ENCODE assay signal across 2 cellular contexts in the genomic region with DNA sequence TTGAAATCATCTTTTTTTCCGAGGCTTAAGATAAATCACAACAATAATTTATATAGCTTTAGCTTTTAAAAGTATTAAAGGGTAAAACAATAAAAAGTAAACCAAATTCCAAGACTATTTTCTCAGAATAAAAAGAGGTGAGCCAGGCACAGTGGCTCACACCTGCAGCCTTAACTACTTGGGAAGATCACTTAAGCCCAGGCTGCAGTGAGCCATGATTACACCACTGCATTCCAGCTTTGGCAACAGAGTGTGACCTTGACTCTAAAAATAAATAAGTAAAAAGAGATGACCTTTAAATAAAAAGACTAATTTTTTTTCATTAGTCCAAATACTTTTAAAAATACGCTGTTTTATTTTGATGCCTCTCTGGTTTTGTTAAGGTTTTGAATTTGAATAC.
TF ChIP-seq lines count a peak whose summit lies in the region.

No MANE protein-coding gene starts in this region.

TF ChIP-seq in HepG2, 621 proteins besides CTCF, POLR2A, EP300 and RAD21:
- TF ChIP-seq U2AF1 (optimal IDR thresholded peaks at IDR 0.05; ENCODE audit: low read depth, low read length) (no peak), ZNF879 (CRISPR knock-in tag; IDR thresholded peaks at IDR 0.05) (no peak), TEAD3 (CRISPR knock-in tag; optimal IDR thresholded peaks at IDR 0.05; ENCODE audit: borderline replicate concordance) (peak; percentile 40)

TF ChIP-seq in SK-N-SH, 30 proteins besides CTCF, POLR2A, EP300 and RAD21:
- TF ChIP-seq EZH2phosphoT487 (IDR thresholded peaks at IDR 0.05; ENCODE audit: borderline replicate concordance, low read depth) (no peak), TAF1 (IDR thresholded peaks at IDR 0.05; ENCODE audit: borderline replicate concordance, low read depth, low read length) (no peak), ELF1 (IDR thresholded peaks at IDR 0.05) (no peak), TCF12 (IDR thresholded peaks at IDR 0.05) (no peak), JUND (IDR thresholded peaks at IDR 0.05) (no peak), GABPA (IDR thresholded peaks at IDR 0.05; ENCODE audit: low read depth) (no peak)
- TF ChIP-seq, protein P1, sequence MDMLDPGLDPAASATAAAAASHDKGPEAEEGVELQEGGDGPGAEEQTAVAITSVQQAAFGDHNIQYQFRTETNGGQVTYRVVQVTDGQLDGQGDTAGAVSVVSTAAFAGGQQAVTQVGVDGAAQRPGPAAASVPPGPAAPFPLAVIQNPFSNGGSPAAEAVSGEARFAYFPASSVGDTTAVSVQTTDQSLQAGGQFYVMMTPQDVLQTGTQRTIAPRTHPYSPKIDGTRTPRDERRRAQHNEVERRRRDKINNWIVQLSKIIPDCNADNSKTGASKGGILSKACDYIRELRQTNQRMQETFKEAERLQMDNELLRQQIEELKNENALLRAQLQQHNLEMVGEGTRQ (IDR thresholded peaks at IDR 0.05; ENCODE audit: borderline replicate concordance, low read depth, low read length) = no peak
- TF ChIP-seq, protein P2, sequence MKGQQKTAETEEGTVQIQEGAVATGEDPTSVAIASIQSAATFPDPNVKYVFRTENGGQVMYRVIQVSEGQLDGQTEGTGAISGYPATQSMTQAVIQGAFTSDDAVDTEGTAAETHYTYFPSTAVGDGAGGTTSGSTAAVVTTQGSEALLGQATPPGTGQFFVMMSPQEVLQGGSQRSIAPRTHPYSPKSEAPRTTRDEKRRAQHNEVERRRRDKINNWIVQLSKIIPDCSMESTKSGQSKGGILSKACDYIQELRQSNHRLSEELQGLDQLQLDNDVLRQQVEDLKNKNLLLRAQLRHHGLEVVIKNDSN (IDR thresholded peaks at IDR 0.05; ENCODE audit: borderline replicate concordance, low read depth) = no peak
